10 cellular contexts compared by ENCODE assay signal in genomic region chr12:70724444-70724843, GRCh38.
DNase-seq lines count a peak whose midpoint lies in the region; ATAC-seq and TF ChIP-seq lines count a peak whose summit lies in the region.
"Had no signal": no experiment of that assay in that cellular context is flagged by ENCODE, and none has a peak within 500 bp of the region (broad histone marks: within the 10 kb centered on the region; RNA-seq: fewer than 3 reads in every experiment).

No MANE protein-coding gene starts in this region.

- TF ChIP-seq EP300 in upper lobe of left lung (IDR thresholded peaks at IDR 0.05): no peak

- no peak overlapping the region for H3K4me3 ChIP-seq in upper lobe of left lung

- DNase-seq in EL: peak; percentile 6
- peak; percentile 35 for DNase-seq in HCEC 1CT
- DNase-seq in RPMI7951 (ENCODE audit: low read depth): peak; percentile 31
- DNase-seq in iPS-NIHi7 (ENCODE audit: extremely low spot score): peak; percentile 50
- no peak for DNase-seq in NCI-H2081 treated with DMSO at 0.1 percent for 48 hours (lab: John Stamatoyannopoulos, UW)
- no peak for DNase-seq in stimulated activated naive CD4-positive, alpha-beta T cell treated with Interleukin-2 at 50 U/mL for 16 hours (lab: John Stamatoyannopoulos, UW)
- DNase-seq in upper lobe of left lung: no peak
- DNase-seq: naive B cell, NCI-H345 had no signal

- TF ChIP-seq POLR2A in upper lobe of left lung (IDR thresholded peaks at IDR 0.05): no peak

- WGBS in upper lobe of left lung, 2 donors: 88 to 90% methylated on average over 2 of the region's 2 CpGs

- TF ChIP-seq CTCF in upper lobe of left lung (IDR thresholded peaks at IDR 0.05): no peak

- H3K4me1 ChIP-seq in upper lobe of left lung: peaks cover 0 to 5% (median 4%) of the 10 kb centered on the region in 4 donors

- no peaks in the 10 kb centered on the region for H3K36me3 ChIP-seq in upper lobe of left lung

- peak overlapping the region in 1 of 4 donors; percentile 46 for H3K27ac ChIP-seq in upper lobe of left lung

- no peaks in the 10 kb centered on the region for H3K27me3 ChIP-seq in upper lobe of left lung

- ATAC-seq in upper lobe of left lung (ENCODE audit: low FRiP score in 2 of 2) (no peak), HG02571 (IDR thresholded peaks at IDR 0.05; ENCODE audit: unreplicated experiment) (no peak)

- H3K9me3 ChIP-seq in upper lobe of left lung: no peaks in the 10 kb centered on the region

Comparison
In these comparisons a context has a peak if more than half of its experiments do, and no peak if none do; other contexts are left out.
1. DNase-seq: peak in EL (single experiment), HCEC 1CT (single experiment), RPMI7951 (single experiment) and iPS-NIHi7 (single experiment); none in NCI-H2081 treated with DMSO at 0.1 percent for 48 hours (single experiment), stimulated activated naive CD4-positive, alpha-beta T cell treated with Interleukin-2 at 50 U/mL for 16 hours (single experiment) and upper lobe of left lung (0 of 2).